21 cellular contexts compared by ENCODE assay signal in the genomic region with DNA sequence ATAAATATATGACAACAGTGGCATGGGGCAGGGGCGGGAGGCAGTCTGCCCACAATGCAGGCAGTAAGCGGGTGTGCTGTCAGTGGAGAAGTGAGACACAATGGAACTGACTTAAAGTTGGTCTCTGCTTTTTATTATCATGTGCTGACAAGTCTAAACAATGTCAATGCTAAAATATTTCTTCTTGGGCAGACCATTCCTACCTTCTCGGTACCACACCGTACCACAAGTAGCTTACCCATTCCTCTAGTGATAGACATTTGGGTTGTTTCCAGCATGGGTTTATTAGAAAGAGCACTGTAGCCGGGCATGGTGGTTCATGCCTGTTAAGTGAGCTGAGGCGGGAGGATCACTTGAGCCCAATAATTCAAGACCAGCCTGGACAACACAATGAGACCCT.
"Had no signal": no experiment of that assay in that cellular context is flagged by ENCODE, and none has a peak within 500 bp of the region (broad histone marks: within the 10 kb centered on the region; RNA-seq: fewer than 3 reads in every experiment).

No MANE protein-coding gene starts in this region.

- H3K36me3 Mint-ChIP-seq: natural killer cell treated with Interleukin-12 subunit alpha and Interleukin-12 subunit beta and Interleukin-15 and Interleukin-18, amount 100 ng/mL, for 72 hours had no signal

- H3K4me3 ChIP-seq: testis, upper lobe of left lung had no signal

- H3K4me1 Mint-ChIP-seq: brain, endodermal cell had no signal

- H3K4me3 Mint-ChIP-seq: activated naive CD8-positive, alpha-beta T cell treated with anti-CD3 and anti-CD28 coated beads, Interleukin-2, amount 10 ng/mL, durations not matched to agents 7 days and 5 days; brain; endodermal cell; natural killer cell treated with Interleukin-12 subunit alpha and Interleukin-12 subunit beta and Interleukin-15 and Interleukin-18, amount 100 ng/mL, for 72 hours; stimulated activated naive CD8-positive, alpha-beta T cell treated with anti-CD3 and anti-CD28 coated beads, Interleukin-15, Interleukin-2, amounts not matched to agents 100 ng/mL and 50 ng/mL, for 24 hours; T-cell had no signal

- H3K27me3 ChIP-seq: testis, upper lobe of left lung had no signal

- H3K4me2 ChIP-seq: SK-N-SH had no signal

- H3K27ac Mint-ChIP-seq: activated naive CD8-positive, alpha-beta T cell treated with anti-CD3 and anti-CD28 coated beads, Interleukin-2, amount 10 ng/mL, durations not matched to agents 7 days and 5 days; endodermal cell; natural killer cell treated with Interleukin-12 subunit alpha and Interleukin-12 subunit beta and Interleukin-15 and Interleukin-18, amount 100 ng/mL, for 72 hours; stimulated activated naive CD8-positive, alpha-beta T cell treated with anti-CD3 and anti-CD28 coated beads, Interleukin-15, Interleukin-2, amounts not matched to agents 100 ng/mL and 50 ng/mL, for 24 hours; T-cell had no signal

- H3K9ac ChIP-seq: SK-N-SH had no signal

- H3K9me3 Mint-ChIP-seq: activated naive CD8-positive, alpha-beta T cell treated with anti-CD3 and anti-CD28 coated beads, Interleukin-2, amount 10 ng/mL, durations not matched to agents 7 days and 5 days; brain; endodermal cell; natural killer cell treated with Interleukin-12 subunit alpha and Interleukin-12 subunit beta and Interleukin-15 and Interleukin-18, amount 100 ng/mL, for 72 hours; stimulated activated naive CD8-positive, alpha-beta T cell treated with anti-CD3 and anti-CD28 coated beads, Interleukin-15, Interleukin-2, amounts not matched to agents 100 ng/mL and 50 ng/mL, for 24 hours; T-cell had no signal

- H3K9me2 ChIP-seq: SK-N-SH had no signal

- ATAC-seq: left lobe of liver; natural killer cell treated with Interleukin-12 subunit alpha and Interleukin-12 subunit beta and Interleukin-15 and Interleukin-18, amount 100 ng/mL, for 72 hours; T-cell had no signal

- DNase-seq: activated CD4-positive, alpha-beta T cell treated with anti-CD3 and anti-CD28 coated beads, Interleukin-2, amount 50 U/mL, for 4 hours; activated CD4-positive, CD25-positive, alpha-beta regulatory T cell treated with anti-CD3 and anti-CD28 coated beads, Interleukin-2, amount 50 U/mL, for 72 hours; activated CD8-positive, alpha-beta memory T cell treated with anti-CD3 and anti-CD28 coated beads, Interleukin-2, amount 50 U/mL, for 4 hours; activated effector memory CD4-positive, alpha-beta T cell treated with anti-CD3 and anti-CD28 coated beads, Interleukin-2, amount 50 U/mL, for 16 hours; activated naive CD8-positive, alpha-beta T cell treated with anti-CD3 and anti-CD28 coated beads, Interleukin-2, amount 10 ng/mL, durations not matched to agents 7 days and 5 days; activated T-cell treated with anti-CD3 and anti-CD28 coated beads, Interleukin-2, amount 50 U/mL, for 48 hours; dermis blood vessel endothelial cell; endodermal cell; mesenchymal stem cell; SK-N-SH; small intestine; stimulated activated CD4-positive, alpha-beta T cell treated with anti-CD3 and anti-CD28 coated beads, Interleukin-4, amount 100 ng/mL, for 24 hours; stimulated activated CD8-positive, alpha-beta memory T cell treated with anti-CD3 and anti-CD28 coated beads, Interleukin-4, amount 100 ng/mL, for 48 hours; T-cell; T-helper 9 cell; testis; upper lobe of left lung had no signal

- H3K9me3 ChIP-seq: SK-N-SH, testis, upper lobe of left lung had no signal

- H3K27ac ChIP-seq: testis, upper lobe of left lung had no signal

- H3K4me1 ChIP-seq: testis had no signal

- H3K27me3 Mint-ChIP-seq: activated naive CD8-positive, alpha-beta T cell treated with anti-CD3 and anti-CD28 coated beads, Interleukin-2, amount 10 ng/mL, durations not matched to agents 7 days and 5 days; brain; stimulated activated naive CD8-positive, alpha-beta T cell treated with anti-CD3 and anti-CD28 coated beads, Interleukin-15, Interleukin-2, amounts not matched to agents 100 ng/mL and 50 ng/mL, for 24 hours; T-cell had no signal
